In genomic region chr5:131634996-131635754, GRCh38 we compare ENCODE assay signal across 8 cellular contexts. TPM values are rescaled to one million over a fixed set of nuclear protein-coding genes. Genes with fewer than 3 reads are reported as not detected.
A peak's percentile ranks its signal among the peaks of the same experiment; 100 is the strongest.
DNase-seq lines count a peak whose midpoint lies in the region; ATAC-seq and TF ChIP-seq lines count a peak whose summit lies in the region.

Gene RAPGEF6 (minus strand): TSS chr5:131635229. CDS start chr5:131635030, 199 bp downstream.

- 0 out of 2 replicates have a peak, but pooled peaks have one; percentile 11 for TF ChIP-seq CTCF in VCaP (conservative IDR thresholded peaks at IDR 0.05)
- peak in 1 of 3 donors; percentile 19 for TF ChIP-seq CTCF in breast epithelium (IDR thresholded peaks at IDR 0.05)

- ATAC-seq in GM18870 (IDR thresholded peaks at IDR 0.05; ENCODE audit: unreplicated experiment) = peak; percentile 86
- ATAC-seq in HG03135 (IDR thresholded peaks at IDR 0.05; ENCODE audit: unreplicated experiment) = peak; percentile 86

- H3K4me1 ChIP-seq in breast epithelium (peaks cover 0 to 14% of the 10 kb centered on the region in 2 donors), skeletal muscle tissue (ENCODE audit: control insufficient read depth in 3 of 3, insufficient read depth in 3 of 3, low read length in 3 of 3) (peaks cover 8 to 32% (median 20%) of the 10 kb centered on the region in 3 donors)

- H3K36me3 ChIP-seq in breast epithelium (no peaks in the 10 kb centered on the region), skeletal muscle tissue (ENCODE audit: control insufficient read depth in 3 of 3, insufficient read depth in 3 of 3, low read length in 3 of 3) (no peaks in the 10 kb centered on the region)

- DNase-seq in ACHN = peak; percentile 98
- DNase-seq in NCI-H2196 treated with DMSO at 0.1 percent for 48 hours (lab: John Stamatoyannopoulos, UW; ENCODE audit: unreplicated experiment) = peak; percentile 98
- peak; percentile 95 to 99 for DNase-seq in breast epithelium (ENCODE audit: low spot score in 2 of 2)

- peak; percentile 60 for TF ChIP-seq POLR2A in breast epithelium (IDR thresholded peaks at IDR 0.05)

- H3K27me3 ChIP-seq in breast epithelium (no peaks in the 10 kb centered on the region), skeletal muscle tissue (ENCODE audit: control insufficient read depth in 3 of 3, insufficient read depth in 3 of 3, low read length in 3 of 3) (no peaks in the 10 kb centered on the region)

- H3K27ac ChIP-seq in VCaP (peak within 1 kb of the TSS; percentile 99), breast epithelium (peak within 1 kb of the TSS; percentile 96 to 99), skeletal muscle tissue (ENCODE audit: low read depth, low read length) (peak within 1 kb of the TSS; percentile 99)

- H3K4me3 ChIP-seq in breast epithelium (peak within 1 kb of the TSS; percentile 84 to 93 (median 87)), iPS-18c (ENCODE audit: insufficient read depth, low read depth, low read length) (peak within 1 kb of the TSS; percentile 96), skeletal muscle tissue (ENCODE audit: low read length in 3 of 3) (peak within 1 kb of the TSS; percentile 96 to 99 (median 97))

- peak within 1 kb of the TSS; percentile 97 to 98 (median 97) for H3K9ac ChIP-seq in skeletal muscle tissue (ENCODE audit: low read depth in 1 of 3, low read length in 3 of 3)

- H3K9me3 ChIP-seq in breast epithelium (no peaks in the 10 kb centered on the region), iPS-18c (ENCODE audit: control insufficient read depth, insufficient read depth, low read length) (no peaks in the 10 kb centered on the region), skeletal muscle tissue (ENCODE audit: control insufficient read depth in 3 of 3, low read length in 3 of 3) (no peaks in the 10 kb centered on the region)

- intact Hi-C loops in breast epithelium (cut with DNase I; ENCODE audit: low total_unique reads) = loop anchor here (10.0 kb wide), 1 partner anchor 160 kb away; the partner anchor contains the start of gene FNIP1

- in situ Hi-C loops in ACHN (cut with HindIII; ENCODE audit: low pct_ligation_motif_present, low pct_unique_long_range_greater_than_20kb, low sequenced_read_pairs) = no loop called here

RNA-seq across cellular contexts. Expression of gene RAPGEF6, which starts in this region (rescaled TPM):
- 10 to 100 TPM; 21.8 to 56.3 (median 31.5) TPM for total RNA-seq in breast epithelium
- 29.7 TPM for total RNA-seq in skeletal muscle tissue

Comparison
In these comparisons a context has a peak if more than half of its experiments do, and no peak if none do; other contexts are left out.
1. Peak in every context shown above with its lines: DNase-seq, ATAC-seq, H3K4me3 ChIP-seq and H3K27ac ChIP-seq.